ENCODE assay signal across 12 cellular contexts in genomic region chr19:42468273-42468796, GRCh38. TPM values are rescaled to one million over a fixed set of nuclear protein-coding genes. Genes with fewer than 3 reads are reported as not detected.
A peak's percentile ranks its signal among the peaks of the same experiment; 100 is the strongest.
DNase-seq lines count a peak whose midpoint lies in the region; ATAC-seq and TF ChIP-seq lines count a peak whose summit lies in the region.
"Had no signal": no experiment of that assay in that cellular context is flagged by ENCODE, and none has a peak within 500 bp of the region (broad histone marks: within the 10 kb centered on the region; RNA-seq: fewer than 3 reads in every experiment).

No MANE protein-coding gene starts in this region.

- TF ChIP-seq POLR2A in Peyer's patch (IDR thresholded peaks at IDR 0.05) (no peak), upper lobe of left lung (IDR thresholded peaks at IDR 0.05) (no peak)

- H3K27ac Mint-ChIP-seq in activated T-helper 17 cell treated with anti-CD3 and anti-CD28 coated beads, Interleukin-2, amount 50 U/mL, for 72 hours = no peak overlapping the region

- CTCF ChIA-PET in AG04449 (lab: Yijun Ruan, JAX) = interaction anchor here (1.2 kb wide), 1 partner anchor 30 kb away, joined by 4 read pairs; no protein-coding TSS in a partner anchor

- no peak overlapping the region for H3K4me3 ChIP-seq in AG04449 (ENCODE audit: low read depth, low read length)
- H3K4me3 ChIP-seq in HAP-1 = no peak overlapping the region
- no peak overlapping the region for H3K4me3 ChIP-seq in Peyer's patch
- H3K4me3 ChIP-seq in fibroblast of pulmonary artery (replicated peaks; ENCODE audit: low read depth, low read length) = no peak overlapping the region
- no peak overlapping the region for H3K4me3 ChIP-seq in upper lobe of left lung
- H3K4me3 ChIP-seq: cardiac muscle cell had no signal

- TF ChIP-seq EP300 in upper lobe of left lung (IDR thresholded peaks at IDR 0.05) = no peak

- peaks cover 16% of the 10 kb centered on the region for H3K4me1 Mint-ChIP-seq in activated T-helper 17 cell treated with anti-CD3 and anti-CD28 coated beads, Interleukin-2, amount 50 U/mL, for 72 hours

- POLR2A ChIA-PET in AG04449 (lab: Yijun Ruan, JAX) = no interaction called here

- DNase-seq in AG04449 (ENCODE audit: low read depth, low spot score) (peak; percentile 70), HAP-1 (ENCODE audit: low spot score in 2 of 2) (peak; percentile 69 to 74), Peyer's patch (peak in 2 of 3 donors; percentile 49 to 71), fibroblast of pulmonary artery (ENCODE audit: low read depth) (peak; percentile 67), NCI-H187 treated with DMSO at 0.1 percent for 48 hours (lab: John Stamatoyannopoulos, UW) (no peak), upper lobe of left lung (no peak)
- DNase-seq: Kasumi-1; left cardiac atrium; stimulated activated CD4-positive, alpha-beta T cell treated with anti-CD3 and anti-CD28 coated beads, Interleukin-1b, Interleukin-23, amount 100 ng/mL, for 48 hours had no signal

- ATAC-seq in activated T-helper 17 cell treated with anti-CD3 and anti-CD28 coated beads, Interleukin-2, amount 50 U/mL, for 72 hours (replicated peaks) = no peak
- no peak for ATAC-seq in GM21737 (IDR thresholded peaks at IDR 0.05; ENCODE audit: unreplicated experiment)
- ATAC-seq in upper lobe of left lung (ENCODE audit: low FRiP score in 2 of 2) = no peak
- ATAC-seq: left cardiac atrium had no signal

- no peak overlapping the region for H3K4me3 Mint-ChIP-seq in activated T-helper 17 cell treated with anti-CD3 and anti-CD28 coated beads, Interleukin-2, amount 50 U/mL, for 72 hours

- no peaks in the 10 kb centered on the region for H3K9me3 ChIP-seq in HAP-1
- no peaks in the 10 kb centered on the region for H3K9me3 ChIP-seq in Peyer's patch
- H3K9me3 ChIP-seq in upper lobe of left lung = no peaks in the 10 kb centered on the region

- H3K27me3 ChIP-seq in HAP-1 (ENCODE audit: low read depth) (no peaks in the 10 kb centered on the region), Peyer's patch (no peaks in the 10 kb centered on the region), upper lobe of left lung (no peaks in the 10 kb centered on the region)
- H3K27me3 ChIP-seq: cardiac muscle cell had no signal

- no peaks in the 10 kb centered on the region for H3K27me3 Mint-ChIP-seq in activated T-helper 17 cell treated with anti-CD3 and anti-CD28 coated beads, Interleukin-2, amount 50 U/mL, for 72 hours

- H3K36me3 ChIP-seq in HAP-1 (replicated peaks) (no peaks in the 10 kb centered on the region), Peyer's patch (no peaks in the 10 kb centered on the region), upper lobe of left lung (no peaks in the 10 kb centered on the region)
- H3K36me3 ChIP-seq: cardiac muscle cell had no signal

- no peak overlapping the region for H3K27ac ChIP-seq in Peyer's patch
- no peak overlapping the region for H3K27ac ChIP-seq in upper lobe of left lung
- H3K27ac ChIP-seq: cardiac muscle cell had no signal

- 84 to 89% methylated on average over 3 of the region's 3 CpGs for WGBS in upper lobe of left lung, 2 donors

- H3K9me3 Mint-ChIP-seq in activated T-helper 17 cell treated with anti-CD3 and anti-CD28 coated beads, Interleukin-2, amount 50 U/mL, for 72 hours = no peaks in the 10 kb centered on the region

- TF ChIP-seq CTCF in AG04449 (IDR thresholded peaks at IDR 0.05; ENCODE audit: insufficient read depth, low read length, missing control alignments) (no peak), Peyer's patch (IDR thresholded peaks at IDR 0.05) (no peak), fibroblast of pulmonary artery (IDR thresholded peaks at IDR 0.05; ENCODE audit: low read length, missing control alignments) (no peak), upper lobe of left lung (IDR thresholded peaks at IDR 0.05) (no peak)

- H3K4me1 ChIP-seq in HAP-1 (peaks cover 36% of the 10 kb centered on the region), Peyer's patch (no peaks in the 10 kb centered on the region), upper lobe of left lung (peaks cover 0 to 15% (median 10%) of the 10 kb centered on the region in 4 donors)

- no peaks in the 10 kb centered on the region for H3K36me3 Mint-ChIP-seq in activated T-helper 17 cell treated with anti-CD3 and anti-CD28 coated beads, Interleukin-2, amount 50 U/mL, for 72 hours (ENCODE audit: low read depth)

- in situ Hi-C loops in HAP-1 (cut with MboI; ENCODE audit: low sequenced_read_pairs) = no loop called here

RNA-seq across cellular contexts. Expression of gene CXCL17, which starts 25.6 kb away (rescaled TPM):
- total RNA-seq in Peyer's patch (not detected), upper lobe of left lung (100 to 1,000 TPM in 3 of 6 donors, 10 to 100 TPM in 3; 31.4 to 155 (median 92.3) TPM)
- not detected for total RNA-seq in activated T-helper 17 cell treated with anti-CD3 and anti-CD28 coated beads, Interleukin-2, amount 50 U/mL, for 72 hours
- total RNA-seq: cardiac muscle cell, left cardiac atrium had no signal

RNA-seq across cellular contexts. Expression of gene LIPE, which starts 41.1 kb away (rescaled TPM):
- 10 to 100 TPM; 28.9 to 46.6 (median 34.8) TPM for total RNA-seq in Peyer's patch
- 10 to 100 TPM; 12.5 to 25.5 TPM for total RNA-seq in activated T-helper 17 cell treated with anti-CD3 and anti-CD28 coated beads, Interleukin-2, amount 50 U/mL, for 72 hours
- 1 to 10 TPM; 1.3 to 6.2 (median 4.2) TPM for total RNA-seq in upper lobe of left lung

RNA-seq across cellular contexts. Expression of gene CEACAM1, which starts 59.9 kb away (rescaled TPM):
- total RNA-seq in Peyer's patch (100 to 1,000 TPM in 2 of 4 donors, 10 to 100 TPM in 1, 1 to 10 TPM in 1; 5.0 to 146 (median 93.3) TPM), upper lobe of left lung (10 to 100 TPM in 1 of 6 donors, 1 to 10 TPM in 5; 7.3 to 11.9 (median 9.2) TPM)
- 10 to 100 TPM; 20.5 to 24.2 TPM for total RNA-seq in activated T-helper 17 cell treated with anti-CD3 and anti-CD28 coated beads, Interleukin-2, amount 50 U/mL, for 72 hours
- total RNA-seq: cardiac muscle cell had no signal

Comparison
In these comparisons a context has a peak if more than half of its experiments do, and no peak if none do; other contexts are left out.
1. DNase-seq: peak in AG04449 (single experiment), HAP-1 (2 of 2), Peyer's patch (2 of 3) and fibroblast of pulmonary artery (single experiment); none in NCI-H187 treated with DMSO at 0.1 percent for 48 hours (single experiment) and upper lobe of left lung (0 of 2).
2. RNA of gene CXCL17, which starts 25.6 kb away (total RNA-seq): 31.4 to 155 TPM in upper lobe of left lung; not detected in Peyer's patch and not detected in activated T-helper 17 cell treated with anti-CD3 and anti-CD28 coated beads, Interleukin-2, amount 50 U/mL, for 72 hours; every median in the first group is over 10 times any median in the second.